In genomic region chr2:138722316-138722715, GRCh38 we compare ENCODE assay signal across 18 cellular contexts. TPM values are rescaled to one million over a fixed set of nuclear protein-coding genes. Genes with fewer than 3 reads are reported as not detected.
DNase-seq lines count a peak whose midpoint lies in the region; ATAC-seq and TF ChIP-seq lines count a peak whose summit lies in the region.
"Had no signal": no experiment of that assay in that cellular context is flagged by ENCODE, and none has a peak within 500 bp of the region (broad histone marks: within the 10 kb centered on the region; RNA-seq: fewer than 3 reads in every experiment).

No MANE protein-coding gene starts in this region.

- H3K27me3 ChIP-seq in CD4-positive, alpha-beta memory T cell (ENCODE audit: insufficient read depth, low read length): no peaks in the 10 kb centered on the region

- CTCF ChIA-PET in CD4-positive, alpha-beta memory T cell (lab: Charles Lee; ENCODE audit: partially characterized antibody): no interaction called here

- no peak overlapping the region for H3K27ac Mint-ChIP-seq in CD4-positive, alpha-beta memory T cell
- H3K27ac Mint-ChIP-seq: activated CD8-positive, alpha-beta T cell treated with anti-CD3 and anti-CD28 coated beads for 36 hours; activated T-cell treated with anti-CD3 and anti-CD28 coated beads, Interleukin-2, amount 50 U/mL, for 72 hours; naive B cell had no signal

- H3K4me1 ChIP-seq in CD4-positive, alpha-beta memory T cell (ENCODE audit: insufficient read depth, low read length): no peaks in the 10 kb centered on the region

- H3K36me3 Mint-ChIP-seq in CD4-positive, alpha-beta memory T cell: no peaks in the 10 kb centered on the region
- H3K36me3 Mint-ChIP-seq: naive B cell had no signal

- ATAC-seq in esophagus mucosa: peak; percentile 28
- no peak for ATAC-seq in HG02973 (IDR thresholded peaks at IDR 0.05; ENCODE audit: unreplicated experiment)
- no peak for ATAC-seq in HG03354 (IDR thresholded peaks at IDR 0.05; ENCODE audit: poor library complexity, severe bottlenecking, unreplicated experiment)
- ATAC-seq: activated CD8-positive, alpha-beta T cell treated with anti-CD3 and anti-CD28 coated beads for 36 hours; activated T-cell treated with anti-CD3 and anti-CD28 coated beads, Interleukin-2, amount 50 U/mL, for 72 hours; stimulated activated naive CD8-positive, alpha-beta T cell treated with anti-CD3 and anti-CD28 coated beads, Interleukin-15, Interleukin-2, amounts not matched to agents 100 U/mL and 50 U/mL, for 24 hours had no signal

- H3K4me3 ChIP-seq in AG10803 (ENCODE audit: low read length): no peak overlapping the region
- H3K4me3 ChIP-seq in CD4-positive, alpha-beta memory T cell (ENCODE audit: low read length in 2 of 2): no peak overlapping the region
- H3K4me3 ChIP-seq: PC-9 had no signal

- peaks cover 0 to 2% of the 10 kb centered on the region in 2 donors for H3K27me3 Mint-ChIP-seq in CD4-positive, alpha-beta memory T cell

- H3K9me3 ChIP-seq in CD4-positive, alpha-beta memory T cell (ENCODE audit: control insufficient read depth in 1 of 2, low read length in 2 of 2): no peaks in the 10 kb centered on the region

- DNase-seq in AG10803 (ENCODE audit: low read depth) (peak; percentile 17), M059J (ENCODE audit: low read depth) (peak; percentile 68), mucosa of gallbladder (ENCODE audit: low spot score) (peak; percentile 46), DMS114 treated with DMSO at 0.1 percent for 48 hours (lab: John Stamatoyannopoulos, UW; ENCODE audit: unreplicated experiment) (no peak)
- DNase-seq in CD4-positive, alpha-beta memory T cell: no peak
- DNase-seq: activated CD8-positive, alpha-beta T cell treated with anti-CD3 and anti-CD28 coated beads for 36 hours; activated T-cell treated with anti-CD3 and anti-CD28 coated beads, Interleukin-2, amount 50 U/mL, for 72 hours; effector CD4-positive, alpha-beta T cell; MV-4-11; naive B cell; NCI-H2029 treated with DMSO at 0.1 percent for 48 hours; NCI-H526; stimulated activated naive CD8-positive, alpha-beta T cell treated with anti-CD3 and anti-CD28 coated beads, Interleukin-15, Interleukin-2, amounts not matched to agents 100 U/mL and 50 U/mL, for 24 hours had no signal

- H3K4me3 Mint-ChIP-seq in CD4-positive, alpha-beta memory T cell: no peak overlapping the region
- H3K4me3 Mint-ChIP-seq: activated CD8-positive, alpha-beta T cell treated with anti-CD3 and anti-CD28 coated beads for 36 hours; activated T-cell treated with anti-CD3 and anti-CD28 coated beads, Interleukin-2, amount 50 U/mL, for 72 hours; naive B cell had no signal

- intact Hi-C loops in CD4-positive, alpha-beta memory T cell (cut with micrococcal nuclease): no loop called here

- H3K36me3 ChIP-seq in CD4-positive, alpha-beta memory T cell (ENCODE audit: insufficient read depth, low read length): no peaks in the 10 kb centered on the region

- TF ChIP-seq CTCF in AG10803 (conservative IDR thresholded peaks at IDR 0.05; ENCODE audit: low read length): no peak

- POLR2A ChIA-PET in CD4-positive, alpha-beta memory T cell (lab: Charles Lee; ENCODE audit: partially characterized antibody): no interaction called here

- H3K4me1 Mint-ChIP-seq in CD4-positive, alpha-beta memory T cell: no peaks in the 10 kb centered on the region

- H3K9me3 Mint-ChIP-seq in CD4-positive, alpha-beta memory T cell: no peaks in the 10 kb centered on the region
- H3K9me3 Mint-ChIP-seq: activated CD8-positive, alpha-beta T cell treated with anti-CD3 and anti-CD28 coated beads for 36 hours; naive B cell had no signal

- H3K27ac ChIP-seq in CD4-positive, alpha-beta memory T cell (ENCODE audit: low read depth, low read length): no peak overlapping the region
- H3K27ac ChIP-seq: PC-9 had no signal

RNA-seq across cellular contexts. Expression of gene NXPH2, which starts 57.9 kb away (rescaled TPM):
- not detected in 2 replicates for total RNA-seq in M059J (2014; rRNA removed; shearing (Covaris generic))
- total RNA-seq in esophagus mucosa (not detected), mucosa of gallbladder (not detected)
- not detected for total RNA-seq in CD4-positive, alpha-beta memory T cell
- not detected for polyA plus RNA-seq in CD4-positive, alpha-beta memory T cell
- total RNA-seq: activated CD8-positive, alpha-beta T cell treated with anti-CD3 and anti-CD28 coated beads for 36 hours; activated T-cell treated with anti-CD3 and anti-CD28 coated beads, Interleukin-2, amount 50 U/mL, for 72 hours; PC-9 had no signal
- polyA plus RNA-seq: urinary bladder had no signal

Comparison
In these comparisons a context has a peak if more than half of its experiments do, and no peak if none do; other contexts are left out.
1. DNase-seq: peak in AG10803 (single experiment), M059J (single experiment) and mucosa of gallbladder (single experiment); none in CD4-positive, alpha-beta memory T cell (0 of 5) and DMS114 treated with DMSO at 0.1 percent for 48 hours (single experiment).